In the genomic region with DNA sequence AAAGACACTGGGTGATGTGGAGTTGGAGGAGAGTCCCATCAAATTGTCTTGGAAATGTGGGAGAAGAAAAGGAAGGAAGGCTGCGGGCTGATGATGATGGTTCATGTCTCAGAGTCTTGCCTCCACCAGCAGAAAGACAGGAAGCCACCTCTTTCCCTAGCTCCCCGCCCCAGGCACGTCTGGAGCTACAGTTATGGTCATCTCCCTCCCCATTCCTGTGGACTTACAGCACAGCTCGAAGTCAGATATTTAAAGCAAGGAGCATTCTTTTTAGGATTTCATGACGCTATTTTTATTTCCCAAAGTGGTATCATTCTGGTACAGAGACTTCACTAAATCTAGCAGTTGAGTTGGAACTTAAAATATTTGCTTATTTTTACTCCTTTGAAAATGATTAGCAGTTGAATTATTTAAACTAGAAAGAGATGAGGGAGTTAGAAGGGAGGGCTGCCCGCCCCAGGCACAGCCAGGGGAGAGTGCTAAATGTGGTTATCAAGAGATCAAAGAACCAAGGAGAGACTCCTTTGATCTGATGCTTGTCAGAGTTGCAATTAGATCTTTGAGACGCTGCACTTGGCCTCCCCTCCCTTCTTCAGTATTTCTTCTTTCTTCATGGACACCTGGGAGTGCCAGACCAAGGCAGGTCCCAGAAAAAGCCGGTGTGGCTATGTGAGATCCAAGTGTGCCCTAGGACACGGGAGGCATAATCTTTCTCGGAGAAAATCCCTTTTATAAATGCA, we compare ENCODE assay signal across 18 cellular contexts.
"Had no signal": no experiment of that assay in that cellular context is flagged by ENCODE, and none has a peak within 500 bp of the region (broad histone marks: within the 10 kb centered on the region; RNA-seq: fewer than 3 reads in every experiment).

No MANE protein-coding gene starts in this region.

- H3K36me3 ChIP-seq: esophagus squamous epithelium, lower lobe of right lung, stomach, upper lobe of right lung had no signal

- DNase-seq: activated CD4-positive, alpha-beta T cell treated with anti-CD3 and anti-CD28 coated beads, Interleukin-2, amount 10 ng/mL, durations not matched to agents 24 days and 14 days; activated CD8-positive, alpha-beta T cell treated with anti-CD3 and anti-CD28 coated beads for 36 hours; activated naive CD4-positive, alpha-beta T cell treated with anti-CD3 and anti-CD28 coated beads for 36 hours; activated T-cell treated with anti-CD3 and anti-CD28 coated beads, Interleukin-2, amount 50 U/mL, for 1 hour; body of pancreas; effector memory CD8-positive, alpha-beta T cell; esophagus squamous epithelium; hippocampal formation; left colon; lower lobe of right lung; midbrain; nephron progenitor cell; occipital lobe; stimulated activated CD4-positive, alpha-beta T cell treated with anti-CD3 and anti-CD28 coated beads, Interleukin-4, amount 100 ng/mL, for 24 hours; stomach; T-cell; upper lobe of right lung had no signal

- H3K27ac ChIP-seq: body of pancreas, esophagus squamous epithelium, lower lobe of right lung, stomach, upper lobe of right lung had no signal

- H3K27me3 ChIP-seq: body of pancreas, esophagus squamous epithelium, stomach, upper lobe of right lung had no signal

- ATAC-seq: activated CD8-positive, alpha-beta T cell treated with anti-CD3 and anti-CD28 coated beads for 36 hours; body of pancreas; effector memory CD8-positive, alpha-beta T cell; left colon; lower lobe of right lung; stimulated activated effector memory CD8-positive, alpha-beta T cell treated with anti-CD3 and anti-CD28 coated beads, Interleukin-12 subunit alpha, Interleukin-12 subunit beta, amount 100 ng/mL, for 72 hours; T-cell; upper lobe of right lung had no signal

- H3K9me3 ChIP-seq: body of pancreas, esophagus squamous epithelium, lower lobe of right lung, stomach, upper lobe of right lung had no signal

- H3K4me3 ChIP-seq: body of pancreas, esophagus squamous epithelium, lower lobe of right lung, stomach, upper lobe of right lung had no signal

- H3K4me1 ChIP-seq: body of pancreas, esophagus squamous epithelium, lower lobe of right lung, upper lobe of right lung had no signal
